ENCODE assay signal across 13 cellular contexts in genomic region chr1:43008425-43009108, GRCh38. TPM values are rescaled to one million over a fixed set of nuclear protein-coding genes. Genes with fewer than 3 reads are reported as not detected.
DNase-seq lines count a peak whose midpoint lies in the region; ATAC-seq and TF ChIP-seq lines count a peak whose summit lies in the region.
"Had no signal": no experiment of that assay in that cellular context is flagged by ENCODE, and none has a peak within 500 bp of the region (broad histone marks: within the 10 kb centered on the region; RNA-seq: fewer than 3 reads in every experiment).

No MANE protein-coding gene starts in this region.

- H3K4me2 ChIP-seq in HCT116 (ENCODE audit: low read length): peak overlapping the region; percentile 58
- H3K4me2 ChIP-seq: SK-N-SH had no signal

- ATAC-seq in HCT116: peak; percentile 80
- peak; percentile 92 for ATAC-seq in sciatic nerve
- ATAC-seq in HG03460 (IDR thresholded peaks at IDR 0.05; ENCODE audit: unreplicated experiment): no peak

- TF ChIP-seq CTCF in HCT116 (IDR thresholded peaks at IDR 0.05 in 2 of 3, conservative IDR thresholded peaks at IDR 0.05 in 1 of 3; ENCODE audit: borderline replicate concordance in 1 of 3, insufficient read depth in 1 of 3, low read depth in 2 of 3, low read length in 2 of 3): no peak

- CTCF ChIA-PET in HCT116 (lab: Charles Lee): no interaction called here

- H3K9me3 ChIP-seq in HCT116 (ENCODE audit: control insufficient read depth in 1 of 2, insufficient read depth in 1 of 2, low read depth in 1 of 2, low read length in 2 of 2) (no peaks in the 10 kb centered on the region), iPS-15b (ENCODE audit: control insufficient read depth, insufficient read depth, low read length) (no peaks in the 10 kb centered on the region)
- H3K9me3 ChIP-seq: SK-N-SH had no signal

- H3K9me2 ChIP-seq in HCT116 (ENCODE audit: insufficient read depth): no peaks in the 10 kb centered on the region
- H3K9me2 ChIP-seq: SK-N-SH had no signal

- BruUV-seq in HCT116 (replicated peaks; lab: Mats Ljungman, UMichigan): no TSS peak

- intact Hi-C loops in HCT116 (cut with micrococcal nuclease) (loop anchor here (5.0 kb wide), 1 partner anchor 41 kb away; no protein-coding TSS in a partner anchor), sciatic nerve (cut with DNase I) (no loop called here)

- H3K27me3 ChIP-seq in HCT116 (ENCODE audit: insufficient read depth, low read length): no peaks in the 10 kb centered on the region
- no peaks in the 10 kb centered on the region for H3K27me3 ChIP-seq in iPS-15b (ENCODE audit: control insufficient read depth, insufficient read depth, low read length)

- H3K4me1 ChIP-seq in HCT116 (ENCODE audit: control insufficient read depth in 1 of 2, insufficient read depth in 2 of 2, low read length in 2 of 2): peaks cover 48 to 78% of the 10 kb centered on the region in 2 experiments
- peaks cover 32% of the 10 kb centered on the region for H3K4me1 ChIP-seq in iPS-15b (ENCODE audit: control insufficient read depth, insufficient read depth, low read length)

- no peak for TF ChIP-seq RAD21 in HCT116 (IDR thresholded peaks at IDR 0.05; ENCODE audit: low read depth)

- H3K27ac ChIP-seq in HCT116 (ENCODE audit: low read depth, low read length): peak overlapping the region; percentile 94
- H3K27ac ChIP-seq: WERI-Rb-1 had no signal

- H3K79me2 ChIP-seq in HCT116 (ENCODE audit: insufficient read depth, low read length): no peaks in the 10 kb centered on the region

- peak overlapping the region; percentile 72 for H3K9ac ChIP-seq in HCT116 (ENCODE audit: low read length)
- peak overlapping the region; percentile 87 for H3K9ac ChIP-seq in iPS-15b (ENCODE audit: low read depth, low read length)
- H3K9ac ChIP-seq: SK-N-SH had no signal

- no peaks in the 10 kb centered on the region for H4K20me1 ChIP-seq in HCT116 (ENCODE audit: insufficient read depth)

- H3K4me3 ChIP-seq in HCT116 (replicated peaks in 1 of 2; ENCODE audit: low read depth in 1 of 2, low read length in 2 of 2) (peak overlapping the region in 1 of 2 experiments; percentile 34; a peak in 3 of 4 replicates), iPS-15b (ENCODE audit: low read depth, low read length) (peak overlapping the region; percentile 56)

- H2AFZ ChIP-seq in HCT116 (ENCODE audit: low read depth, low read length, poor library complexity, severe bottlenecking): no peak overlapping the region

- no peaks in the 10 kb centered on the region for H3K36me3 ChIP-seq in HCT116 (ENCODE audit: control insufficient read depth in 1 of 2, insufficient read depth in 2 of 2, low read length in 2 of 2)
- H3K36me3 ChIP-seq in iPS-15b (ENCODE audit: control insufficient read depth, insufficient read depth, low read length): no peaks in the 10 kb centered on the region
- H3K36me3 ChIP-seq: WERI-Rb-1 had no signal

- POLR2A ChIA-PET in HCT116 (lab: Charles Lee): no interaction called here

- RAD21 ChIA-PET in HCT116 (lab: Charles Lee; ENCODE audit: low non-redundant PET in 1 of 2, low total read pairs in 2 of 2, uncharacterized antibody in 2 of 2, unreplicated experiment in 2 of 2): interaction anchor here (1.2 to 1.4 kb wide), 2 partner anchors 65 kb away, joined by 3 to 4 read pairs; no protein-coding TSS in a partner anchor

- peak; percentile 85 for DNase-seq in HCT116 (ENCODE audit: low read depth, low spot score)
- DNase-seq in astrocyte of the hippocampus (ENCODE audit: low read depth, low spot score): peak; percentile 26
- DNase-seq in sciatic nerve (ENCODE audit: low spot score): peak; percentile 73
- no peak for DNase-seq in NCI-H345 (lab: John Stamatoyannopoulos, UW)
- DNase-seq in cerebellar cortex (ENCODE audit: low spot score): no peak
- DNase-seq in activated effector memory CD4-positive, alpha-beta T cell treated with anti-CD3 and anti-CD28 coated beads, Interleukin-2, amount 50 U/mL, for 16 hours: no peak
- DNase-seq: activated naive CD4-positive, alpha-beta T cell treated with Interleukin-2 at 50 U/mL for 16 hours; NCI-H2227 treated with DMSO at 0.1 percent for 48 hours; SK-N-SH; stimulated activated CD4-positive, alpha-beta T cell treated with anti-CD3 and anti-CD28 coated beads, Interleukin-15, amount 100 ng/mL, for 24 hours; WERI-Rb-1 had no signal

- TF ChIP-seq POLR2A in HCT116 (IDR thresholded peaks at IDR 0.05; ENCODE audit: borderline replicate concordance, extremely low read depth, insufficient read depth, insufficient read length): no peak

TF ChIP-seq in HCT116, 20 proteins besides CTCF, POLR2A, EP300 and RAD21:
- TF ChIP-seq CEBPB (IDR thresholded peaks at IDR 0.05; ENCODE audit: low read depth) (no peak), ATF3 (IDR thresholded peaks at IDR 0.05) (no peak), EZH2 (IDR thresholded peaks at IDR 0.05) (no peak), ZFX (IDR thresholded peaks at IDR 0.05) (no peak), EGR1 (IDR thresholded peaks at IDR 0.05; ENCODE audit: low read depth) (peak; percentile 58; the same call in 1 of the 2 replicates), ZNF274 (IDR thresholded peaks at IDR 0.05; ENCODE audit: low read depth, low read length) (no peak), TCF7L2 (IDR thresholded peaks at IDR 0.05; ENCODE audit: borderline replicate concordance, extremely low read depth, insufficient read depth, insufficient read length) (peak; percentile 91), POLR2AphosphoS5 (IDR thresholded peaks at IDR 0.05; ENCODE audit: low read depth, low read length) (no peak), REST (IDR thresholded peaks at IDR 0.05; ENCODE audit: low read depth) (no peak), JUND (IDR thresholded peaks at IDR 0.05) (peak; percentile 26; the same call in 1 of the 2 replicates), ZBTB33 (IDR thresholded peaks at IDR 0.05; ENCODE audit: extremely low read depth, insufficient replicate concordance, low read length) (no peak), SIN3A (IDR thresholded peaks at IDR 0.05; ENCODE audit: low read depth) (peak; percentile 37; the same call in 1 of the 2 replicates), YY1 (IDR thresholded peaks at IDR 0.05; ENCODE audit: extremely low read depth, insufficient replicate concordance, low read depth, low read length) (no peak), SRF (IDR thresholded peaks at IDR 0.05; ENCODE audit: low read depth) (no peak), SP1 (IDR thresholded peaks at IDR 0.05; ENCODE audit: low read depth) (peak; percentile 82), MAX (IDR thresholded peaks at IDR 0.05) (no peak; the same call in 1 of the 2 replicates)
TF ChIP-seq in HCT116: peak in this region for 5.

RNA-seq across cellular contexts. Expression of gene SLC2A1, which starts 49.9 kb away (rescaled TPM):
- total RNA-seq in HCT116 (2021; ENCODE audit: unreplicated experiment) (248 TPM), sciatic nerve (968 TPM)
- polyA plus RNA-seq in HCT116 (2012): 419 and 518 TPM in 2 replicates

Comparison
In these comparisons a context has a peak if more than half of its experiments do, and no peak if none do; other contexts are left out.
1. DNase-seq: peak in HCT116 (single experiment), astrocyte of the hippocampus (single experiment) and sciatic nerve (single experiment); none in NCI-H345 (single experiment), cerebellar cortex (single experiment) and activated effector memory CD4-positive, alpha-beta T cell treated with anti-CD3 and anti-CD28 coated beads, Interleukin-2, amount 50 U/mL, for 16 hours (single experiment).